In genomic region chr16:22373662-22374310, GRCh38 we compare ENCODE assay signal across 7 cellular contexts. TPM values are rescaled to one million over a fixed set of nuclear protein-coding genes. Genes with fewer than 3 reads are reported as not detected.
DNase-seq lines count a peak whose midpoint lies in the region; ATAC-seq and TF ChIP-seq lines count a peak whose summit lies in the region.

No MANE protein-coding gene starts in this region.

- H3K27ac Mint-ChIP-seq in activated naive CD4-positive, alpha-beta T cell treated with anti-CD3 and anti-CD28 coated beads, Interleukin-2, amount 10 ng/mL, durations not matched to agents 7 days and 5 days = peak overlapping the region; percentile 97

- H3K4me2 ChIP-seq in OCI-LY3 (ENCODE audit: low read length) = peak overlapping the region; percentile 83

- peak overlapping the region; percentile 71 for H2AFZ ChIP-seq in OCI-LY3 (ENCODE audit: low read depth, low read length)

- H3K9me3 Mint-ChIP-seq in activated naive CD4-positive, alpha-beta T cell treated with anti-CD3 and anti-CD28 coated beads, Interleukin-2, amount 10 ng/mL, durations not matched to agents 7 days and 5 days = no peaks in the 10 kb centered on the region

- peaks cover 17% of the 10 kb centered on the region for H4K20me1 ChIP-seq in OCI-LY3 (ENCODE audit: insufficient read depth, low read length)

- H3K79me2 ChIP-seq in OCI-LY3 (ENCODE audit: low read length) = peaks cover 54% of the 10 kb centered on the region

- peak; percentile 46 for DNase-seq in activated naive CD4-positive, alpha-beta T cell treated with anti-CD3 and anti-CD28 coated beads, Interleukin-2, amount 10 ng/mL, durations not matched to agents 7 days and 5 days
- peak; percentile 38 to 74 (median 50) for DNase-seq in heart left ventricle
- peak; percentile 62 to 73 for DNase-seq in psoas muscle
- DNase-seq in Kasumi-1 (lab: John Stamatoyannopoulos, UW) = no peak

- peaks cover 19% of the 10 kb centered on the region for H3K4me1 ChIP-seq in OCI-LY3 (ENCODE audit: low read length)
- H3K4me1 ChIP-seq in heart left ventricle = peaks cover 0 to 57% (median 27%) of the 10 kb centered on the region in 12 donors
- H3K4me1 ChIP-seq in psoas muscle = peaks cover 14% of the 10 kb centered on the region

- H3K36me3 ChIP-seq in OCI-LY3 (replicated peaks; ENCODE audit: low read depth, low read length) (peaks cover 16% of the 10 kb centered on the region), heart left ventricle (peaks cover 0 to 4% (median 0%) of the 10 kb centered on the region in 9 donors), psoas muscle (ENCODE audit: insufficient read depth in 1 of 2, low read depth in 1 of 2) (no peaks in the 10 kb centered on the region)

- peaks cover 7% of the 10 kb centered on the region; the same call in 1 of the 2 replicates for H3K27me3 ChIP-seq in OCI-LY3 (ENCODE audit: low read depth, low read length)
- H3K27me3 ChIP-seq in heart left ventricle = no peaks in the 10 kb centered on the region
- no peaks in the 10 kb centered on the region for H3K27me3 ChIP-seq in psoas muscle (ENCODE audit: insufficient read depth in 3 of 3, low read length in 2 of 3)

- peak overlapping the region; percentile 91 for H3K4me3 Mint-ChIP-seq in activated naive CD4-positive, alpha-beta T cell treated with anti-CD3 and anti-CD28 coated beads, Interleukin-2, amount 10 ng/mL, durations not matched to agents 7 days and 5 days

- H3K27ac ChIP-seq in OCI-LY3 (ENCODE audit: low read length) = peak overlapping the region; percentile 41
- H3K27ac ChIP-seq in heart left ventricle = peak overlapping the region; percentile 56 to 91 (median 80)
- H3K27ac ChIP-seq in psoas muscle = peak overlapping the region; percentile 77

- H3K9ac ChIP-seq in OCI-LY3 (ENCODE audit: low read length) = peak overlapping the region; percentile 92

- ATAC-seq in GM18858 (IDR thresholded peaks at IDR 0.05; ENCODE audit: unreplicated experiment) (peak; percentile 4), HG02840 (IDR thresholded peaks at IDR 0.05; ENCODE audit: low FRiP score, unreplicated experiment) (peak; percentile 15), heart left ventricle (peak in 2 of 4 donors; percentile 15 to 35), psoas muscle (peak in 3 of 4 donors; percentile 11 to 41 (median 34))

- CTCF ChIA-PET in activated naive CD4-positive, alpha-beta T cell treated with anti-CD3 and anti-CD28 coated beads, Interleukin-2, amount 10 ng/mL, durations not matched to agents 7 days and 5 days (lab: Charles Lee) = interaction anchor here (0.7 to 1.5 kb wide), 5 partner anchors 15 to 74 kb away, joined by 3 to 6 read pairs (median 4); no protein-coding TSS in a partner anchor

- TF ChIP-seq CTCF in OCI-LY3 (IDR thresholded peaks at IDR 0.05; ENCODE audit: low read depth, low read length) (no peak), heart left ventricle (IDR thresholded peaks at IDR 0.05) (no peak), psoas muscle (IDR thresholded peaks at IDR 0.05) (no peak)

- H3K4me3 ChIP-seq in OCI-LY3 (ENCODE audit: low read length) = peak overlapping the region; percentile 98
- H3K4me3 ChIP-seq in heart left ventricle = peak overlapping the region; percentile 64 to 99 (median 90)
- H3K4me3 ChIP-seq in psoas muscle = peak overlapping the region; percentile 96

- peaks cover 34% of the 10 kb centered on the region for H3K36me3 Mint-ChIP-seq in activated naive CD4-positive, alpha-beta T cell treated with anti-CD3 and anti-CD28 coated beads, Interleukin-2, amount 10 ng/mL, durations not matched to agents 7 days and 5 days

- H3K4me1 Mint-ChIP-seq in activated naive CD4-positive, alpha-beta T cell treated with anti-CD3 and anti-CD28 coated beads, Interleukin-2, amount 10 ng/mL, durations not matched to agents 7 days and 5 days = peaks cover 54% of the 10 kb centered on the region

- intact Hi-C loops in heart left ventricle (cut with DNase I) = loop anchor here in 6 of 10 donors (5.0 to 10.0 kb wide), 5 partner anchors 51 to 181 kb away; no protein-coding TSS in a partner anchor
- intact Hi-C loops in psoas muscle (cut with DNase I) = loop anchor here (10.0 kb wide), 1 partner anchor 51 kb away; no protein-coding TSS in a partner anchor

- TF ChIP-seq POLR2A in heart left ventricle (IDR thresholded peaks at IDR 0.05) = no peak

- H3K9me3 ChIP-seq in OCI-LY3 (ENCODE audit: insufficient read depth, low read length) = no peaks in the 10 kb centered on the region
- no peaks in the 10 kb centered on the region for H3K9me3 ChIP-seq in heart left ventricle
- H3K9me3 ChIP-seq in psoas muscle = no peaks in the 10 kb centered on the region

- 1 to 7% (median 2%) methylated on average over 17 to 51 of the region's 51 CpGs for WGBS in heart left ventricle, 4 donors
- WGBS in psoas muscle, 3 donors = 3 to 4% (median 3%) methylated on average over 47 to 51 of the region's 51 CpGs

- H3K27me3 Mint-ChIP-seq in activated naive CD4-positive, alpha-beta T cell treated with anti-CD3 and anti-CD28 coated beads, Interleukin-2, amount 10 ng/mL, durations not matched to agents 7 days and 5 days = peaks cover 6% of the 10 kb centered on the region

RNA-seq across cellular contexts. Expression of gene CDR2, which starts 0.6 kb away (rescaled TPM):
- 10 to 100 TPM in 1 of 9 donors, 1 to 10 TPM in 8; 4.7 to 12.4 (median 6.0) TPM for total RNA-seq in heart left ventricle
- 1 to 10 TPM; 3.7 to 8.4 TPM for polyA plus RNA-seq in heart left ventricle
- total RNA-seq in psoas muscle = 10 to 100 TPM in 1 of 4 donors, 1 to 10 TPM in 3; 4.0 to 11.9 (median 4.5) TPM
- polyA plus RNA-seq in psoas muscle = 1 to 10 TPM; 2.2 to 5.3 (median 4.5) TPM

Comparison
In these comparisons a context has a peak if more than half of its experiments do, and no peak if none do; other contexts are left out.
1. DNase-seq: peak in activated naive CD4-positive, alpha-beta T cell treated with anti-CD3 and anti-CD28 coated beads, Interleukin-2, amount 10 ng/mL, durations not matched to agents 7 days and 5 days (single experiment), heart left ventricle (5 of 5) and psoas muscle (2 of 2); none in Kasumi-1 (0 of 2).
2. Peak in every context shown above with its lines, with median percentiles within 50 percentile points of each other: H3K27ac ChIP-seq and H3K4me3 ChIP-seq.